In genomic region chr3:134795776-134796312, GRCh38 we compare ENCODE assay signal across 8 cellular contexts. TPM values are rescaled to one million over a fixed set of nuclear protein-coding genes. Genes with fewer than 3 reads are reported as not detected.
DNase-seq lines count a peak whose midpoint lies in the region; ATAC-seq and TF ChIP-seq lines count a peak whose summit lies in the region.

No MANE protein-coding gene starts in this region.

- H3K4me3 ChIP-seq in iPS-15b (ENCODE audit: low read depth, low read length) (peak overlapping the region; percentile 70), stomach (peak overlapping the region; percentile 46 to 75 (median 57))

- peak; percentile 0 for ATAC-seq in HG02973 (IDR thresholded peaks at IDR 0.05; ENCODE audit: unreplicated experiment)
- no peak for ATAC-seq in activated T-helper 17 cell treated with anti-CD3 and anti-CD28 coated beads, Interleukin-2, amount 50 U/mL, for 72 hours (replicated peaks)
- ATAC-seq in GM21737 (IDR thresholded peaks at IDR 0.05; ENCODE audit: unreplicated experiment) = no peak

- H3K36me3 Mint-ChIP-seq in activated T-helper 17 cell treated with anti-CD3 and anti-CD28 coated beads, Interleukin-2, amount 50 U/mL, for 72 hours (ENCODE audit: low read depth) = no peaks in the 10 kb centered on the region

- no peak overlapping the region for H3K27ac Mint-ChIP-seq in activated T-helper 17 cell treated with anti-CD3 and anti-CD28 coated beads, Interleukin-2, amount 50 U/mL, for 72 hours

- H3K9me3 ChIP-seq in iPS-15b (ENCODE audit: control insufficient read depth, insufficient read depth, low read length) = no peaks in the 10 kb centered on the region
- H3K9me3 ChIP-seq in stomach = no peaks in the 10 kb centered on the region

- H3K4me1 Mint-ChIP-seq in activated T-helper 17 cell treated with anti-CD3 and anti-CD28 coated beads, Interleukin-2, amount 50 U/mL, for 72 hours = peaks cover 10% of the 10 kb centered on the region

- H3K27me3 Mint-ChIP-seq in activated T-helper 17 cell treated with anti-CD3 and anti-CD28 coated beads, Interleukin-2, amount 50 U/mL, for 72 hours = peaks cover 36% of the 10 kb centered on the region

- intact Hi-C loops in stomach (cut with DNase I; ENCODE audit: low total_unique reads) = loop anchor here (5.0 kb wide), 1 partner anchor 1096 kb away; no protein-coding TSS in a partner anchor

- H3K27ac ChIP-seq in stomach = peak overlapping the region in 2 of 5 donors; percentile 43 to 52

- H3K9me3 Mint-ChIP-seq in activated T-helper 17 cell treated with anti-CD3 and anti-CD28 coated beads, Interleukin-2, amount 50 U/mL, for 72 hours = no peaks in the 10 kb centered on the region

- H3K27me3 ChIP-seq in iPS-15b (ENCODE audit: control insufficient read depth, insufficient read depth, low read length) = peaks cover 59% of the 10 kb centered on the region
- H3K27me3 ChIP-seq in stomach = peaks cover 3 to 44% (median 25%) of the 10 kb centered on the region in 3 donors

- no peak for TF ChIP-seq POLR2A in stomach (IDR thresholded peaks at IDR 0.05)

- TF ChIP-seq EP300 in stomach (IDR thresholded peaks at IDR 0.05) = no peak

- 0 to 2% (median 1%) methylated on average over 15 to 49 of the region's 49 CpGs for WGBS in stomach, 5 donors

- H3K4me1 ChIP-seq in iPS-15b (ENCODE audit: control insufficient read depth, insufficient read depth, low read length) (peaks cover 2% of the 10 kb centered on the region), stomach (peaks cover 17 to 38% (median 29%) of the 10 kb centered on the region in 4 donors)

- TF ChIP-seq CTCF in stomach (IDR thresholded peaks at IDR 0.05) = no peak

- DNase-seq in NCI-H1092 treated with DMSO at 0.1 percent for 48 hours (lab: John Stamatoyannopoulos, UW) (peak; percentile 24), NCI-H1092 (lab: John Stamatoyannopoulos, UW) (no peak), stomach (no peak)
- DNase-seq in activated CD4-positive, CD25-positive, alpha-beta regulatory T cell treated with anti-CD3 and anti-CD28 coated beads, Interleukin-2, amount 50 U/mL, for 72 hours = no peak

- H3K9ac ChIP-seq in iPS-15b (ENCODE audit: low read depth, low read length) = peak overlapping the region; percentile 65

- no peaks in the 10 kb centered on the region for H3K36me3 ChIP-seq in iPS-15b (ENCODE audit: control insufficient read depth, insufficient read depth, low read length)
- no peaks in the 10 kb centered on the region for H3K36me3 ChIP-seq in stomach

- H3K4me3 Mint-ChIP-seq in activated T-helper 17 cell treated with anti-CD3 and anti-CD28 coated beads, Interleukin-2, amount 50 U/mL, for 72 hours = peak overlapping the region; percentile 81

RNA-seq across cellular contexts. Expression of gene EPHB1, which starts 0.8 kb away (rescaled TPM):
- 1 to 10 TPM; 1.2 to 1.3 TPM for total RNA-seq in activated T-helper 17 cell treated with anti-CD3 and anti-CD28 coated beads, Interleukin-2, amount 50 U/mL, for 72 hours
- total RNA-seq in stomach = 1 to 10 TPM in 2 of 5 donors, under 1 TPM in 1, not detected in 2; 0.73 to 2.3 (median 1.3) TPM
- under 1 TPM in 1 of 3 donors, not detected in 2; 0.13 TPM for polyA plus RNA-seq in stomach
